ENCODE assay signal across 9 cellular contexts in genomic region chr2:160207804-160208661, GRCh38. TPM values are rescaled to one million over a fixed set of nuclear protein-coding genes. Genes with fewer than 3 reads are reported as not detected.
DNase-seq lines count a peak whose midpoint lies in the region; ATAC-seq and TF ChIP-seq lines count a peak whose summit lies in the region.
"Had no signal": no experiment of that assay in that cellular context is flagged by ENCODE, and none has a peak within 500 bp of the region (broad histone marks: within the 10 kb centered on the region; RNA-seq: fewer than 3 reads in every experiment).

No MANE protein-coding gene starts in this region.

- TSS peak; percentile 62 for BruUV-seq in PC-9 (replicated peaks; lab: Mats Ljungman, UMichigan)

- H3K36me3 ChIP-seq in PC-9 (ENCODE audit: low read depth) (no peaks in the 10 kb centered on the region), endodermal cell (ENCODE audit: control insufficient read depth, insufficient read depth, low read length) (no peaks in the 10 kb centered on the region), mucosa of stomach (ENCODE audit: control insufficient read depth, insufficient read depth, low read length) (no peaks in the 10 kb centered on the region), aorta (ENCODE audit: control insufficient read depth in 1 of 2, insufficient read depth in 2 of 2, low read length in 1 of 2) (no peaks in the 10 kb centered on the region)

- intact Hi-C loops in PC-9 (cut with micrococcal nuclease; ENCODE audit: unreplicated experiment) = loop anchor here (1.0 to 5.0 kb wide), 4 partner anchors 13 to 189 kb away; no protein-coding TSS in a partner anchor
- intact Hi-C loops in aorta (cut with DNase I) = loop anchor here in 1 of 2 donors (5.0 kb wide), 1 partner anchor 34 kb away; no protein-coding TSS in a partner anchor

- H3K27ac Mint-ChIP-seq in endodermal cell = peak overlapping the region; percentile 71

- H4K20me1 ChIP-seq in PC-9 (ENCODE audit: insufficient read depth) = no peaks in the 10 kb centered on the region

- WGBS in endodermal cell (ENCODE audit: insufficient coverage in 1 of 2, insufficient read length in 1 of 2), 2 experiments = 67 to 83% methylated on average over 7 to 12 of the region's 12 CpGs
- WGBS in aorta, 2 donors = 23 to 24% methylated on average over 12 of the region's 12 CpGs

- H3K4me3 ChIP-seq in PC-9 (peak overlapping the region; percentile 43; the same call in 1 of the 2 replicates), endodermal cell (ENCODE audit: low read length) (no peak overlapping the region), mucosa of stomach (ENCODE audit: low read length) (no peak overlapping the region), aorta (ENCODE audit: low read length in 2 of 2) (no peak overlapping the region)

- no peaks in the 10 kb centered on the region for H3K9me3 ChIP-seq in PC-9 (ENCODE audit: insufficient read depth, low read depth)
- peaks cover 36% of the 10 kb centered on the region for H3K9me3 ChIP-seq in endodermal cell (ENCODE audit: control insufficient read depth, low read length)
- H3K9me3 ChIP-seq in mucosa of stomach (ENCODE audit: control insufficient read depth, low read length) = no peaks in the 10 kb centered on the region
- H3K9me3 ChIP-seq in aorta (ENCODE audit: control insufficient read depth, low read length) = no peaks in the 10 kb centered on the region

- H3K36me3 Mint-ChIP-seq in endodermal cell (ENCODE audit: low read depth) = no peaks in the 10 kb centered on the region

- peaks cover 40% of the 10 kb centered on the region for H3F3A ChIP-seq in PC-9 (ENCODE audit: insufficient read depth, low read depth)

- peaks cover 31% of the 10 kb centered on the region for H3K4me1 Mint-ChIP-seq in endodermal cell

- no peak overlapping the region for H3K4me3 Mint-ChIP-seq in endodermal cell

- CTCF ChIA-PET in PC-9 (lab: Charles Lee) = interaction anchor here (0.6 to 1.2 kb wide), 2 partner anchors 15 to 1460 kb away, joined by 3 to 6 read pairs; no protein-coding TSS in a partner anchor

- peak overlapping the region; percentile 98 for H3K27ac ChIP-seq in PC-9
- peak overlapping the region; percentile 69 for H3K27ac ChIP-seq in endodermal cell (ENCODE audit: low read depth, low read length)
- peak overlapping the region; percentile 45 to 60 for H3K27ac ChIP-seq in aorta (ENCODE audit: low read depth in 1 of 2, low read length in 2 of 2)
- H3K27ac ChIP-seq: 22Rv1 had no signal

- no peaks in the 10 kb centered on the region for H3K27me3 Mint-ChIP-seq in endodermal cell (ENCODE audit: insufficient read depth)

- no peak overlapping the region for H3K9ac ChIP-seq in endodermal cell (ENCODE audit: extremely low read depth, low read length, poor library complexity, severe bottlenecking)
- H3K9ac ChIP-seq in mucosa of stomach (ENCODE audit: low read length) = peak overlapping the region; percentile 42

- TF ChIP-seq CTCF in PC-9 (conservative IDR thresholded peaks at IDR 0.05) (no peak), endodermal cell (conservative IDR thresholded peaks at IDR 0.05) (no peak)

- no peak overlapping the region for H2AFZ ChIP-seq in PC-9

- H3K4me1 ChIP-seq in PC-9 (replicated peaks; ENCODE audit: insufficient read depth) (peaks cover 63% of the 10 kb centered on the region), endodermal cell (ENCODE audit: control insufficient read depth, insufficient read depth, low read length) (peaks cover 5% of the 10 kb centered on the region), mucosa of stomach (ENCODE audit: control insufficient read depth, insufficient read depth, low read length) (peaks cover 67% of the 10 kb centered on the region), aorta (ENCODE audit: control insufficient read depth in 1 of 2, insufficient read depth in 2 of 2, low read length in 2 of 2) (no peaks in the 10 kb centered on the region)

- POLR2A ChIA-PET in PC-9 (lab: Charles Lee; ENCODE audit: unreplicated experiment) = interaction anchor here (0.5 to 0.6 kb wide), 3 partner anchors 8 to 301 kb away, joined by 7 to 11 read pairs (median 9); no protein-coding TSS in a partner anchor

- H3K9me2 ChIP-seq in PC-9 (ENCODE audit: insufficient read depth) = no peaks in the 10 kb centered on the region

- H3K9me3 Mint-ChIP-seq in endodermal cell = peaks cover 15% of the 10 kb centered on the region

- H3K27me3 ChIP-seq in PC-9 (ENCODE audit: insufficient read depth, low read depth) = no peaks in the 10 kb centered on the region
- H3K27me3 ChIP-seq in endodermal cell (ENCODE audit: control insufficient read depth, insufficient read depth, low read length, poor library complexity, severe bottlenecking) = no peaks in the 10 kb centered on the region
- H3K27me3 ChIP-seq in mucosa of stomach (ENCODE audit: control insufficient read depth, insufficient read depth, low read length) = no peaks in the 10 kb centered on the region
- no peaks in the 10 kb centered on the region for H3K27me3 ChIP-seq in aorta (ENCODE audit: control insufficient read depth in 1 of 2, insufficient read depth in 2 of 2, low read length in 1 of 2)

- ATAC-seq in aorta (ENCODE audit: low FRiP score) = peak; percentile 83

- peak overlapping the region; percentile 77 for H3K4me2 ChIP-seq in PC-9

- peaks cover 8% of the 10 kb centered on the region; the same call in 1 of the 2 replicates for H3K79me2 ChIP-seq in PC-9 (ENCODE audit: low read depth)

- DNase-seq in NCI-H2029 (lab: John Stamatoyannopoulos, UW) (peak; percentile 26), NCI-H2029 treated with DMSO at 0.1 percent for 48 hours (lab: John Stamatoyannopoulos, UW) (no peak), PC-9 (peak; percentile 89 to 92), endodermal cell (peak; percentile 69), aorta (peak; percentile 94 to 96), HuH-7.5 (ENCODE audit: low spot score) (no peak)
- DNase-seq in stimulated activated CD4-positive, alpha-beta T cell treated with anti-CD3 and anti-CD28 coated beads, Interleukin-2, amount 100 ng/mL, for 24 hours = no peak

RNA-seq across cellular contexts. Expression of gene ITGB6, which starts 8.0 kb away (rescaled TPM):
- total RNA-seq in PC-9 (2021) (24.3 and 30.6 TPM in 2 replicates), endodermal cell (under 1 TPM in 1 of 2 donors, not detected in 1; 0.24 TPM), aorta (under 1 TPM in 1 of 2 donors, not detected in 1; 0.18 TPM)
- polyA plus RNA-seq in endodermal cell (2013, experiment 1 of 2) = not detected
- polyA plus RNA-seq in endodermal cell (2013, experiment 2 of 2) = 0.04 TPM
- polyA plus RNA-seq in aorta = under 1 TPM in 1 of 2 donors, not detected in 1; 0.88 TPM

Comparison
In these comparisons a context has a peak if more than half of its experiments do, and no peak if none do; other contexts are left out.
1. DNase-seq: peak in NCI-H2029 (single experiment), PC-9 (2 of 2), endodermal cell (single experiment) and aorta (2 of 2); none in NCI-H2029 treated with DMSO at 0.1 percent for 48 hours (single experiment), stimulated activated CD4-positive, alpha-beta T cell treated with anti-CD3 and anti-CD28 coated beads, Interleukin-2, amount 100 ng/mL, for 24 hours (0 of 2) and HuH-7.5 (single experiment).
2. RNA of gene ITGB6, which starts 8.0 kb away (total RNA-seq): 24.3 to 30.6 TPM in PC-9; 0.24 TPM in endodermal cell and 0.18 TPM in aorta; every median in the first group is over 10 times any median in the second.
3. Peak in every context shown above with its lines, with median percentiles within 50 percentile points of each other: H3K27ac ChIP-seq.